In the genomic region with DNA sequence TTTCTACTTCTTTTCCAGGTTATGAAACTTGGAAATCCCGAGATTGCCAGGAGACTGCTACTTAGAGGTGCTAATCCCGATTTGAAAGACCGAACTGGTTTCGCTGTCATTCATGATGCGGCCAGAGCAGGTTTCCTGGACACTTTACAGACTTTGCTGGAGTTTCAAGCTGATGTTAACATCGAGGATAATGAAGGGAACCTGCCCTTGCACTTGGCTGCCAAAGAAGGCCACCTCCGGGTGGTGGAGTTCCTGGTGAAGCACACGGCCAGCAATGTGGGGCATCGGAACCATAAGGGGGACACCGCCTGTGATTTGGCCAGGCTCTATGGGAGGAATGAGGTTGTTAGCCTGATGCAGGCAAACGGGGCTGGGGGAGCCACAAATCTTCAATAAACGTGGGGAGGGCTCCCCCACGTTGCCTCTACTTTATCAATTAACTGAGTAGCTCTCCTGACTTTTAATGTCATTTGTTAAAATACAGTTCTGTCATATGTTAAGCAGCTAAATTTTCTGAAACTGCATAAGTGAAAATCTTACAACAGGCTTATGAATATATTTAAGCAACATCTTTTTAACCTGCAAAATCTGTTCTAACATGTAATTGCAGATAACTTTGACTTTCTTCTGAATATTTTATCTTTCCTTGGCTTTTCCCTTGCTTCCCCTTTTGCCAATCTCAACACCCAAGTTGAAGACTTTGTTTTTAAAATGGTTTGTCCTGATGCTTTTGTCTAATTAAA, we compare ENCODE assay signal across 9 cellular contexts. TPM values are rescaled to one million over a fixed set of nuclear protein-coding genes. Genes with fewer than 3 reads are reported as not detected.
DNase-seq lines count a peak whose midpoint lies in the region.
"Had no signal": no experiment of that assay in that cellular context is flagged by ENCODE, and none has a peak within 500 bp of the region (broad histone marks: within the 10 kb centered on the region; RNA-seq: fewer than 3 reads in every experiment).

No MANE protein-coding gene starts in this region.

- H3K9me3 ChIP-seq in HAP-1 (no peaks in the 10 kb centered on the region), iPS-15b (ENCODE audit: control insufficient read depth, insufficient read depth, low read length) (no peaks in the 10 kb centered on the region)

- H3K4me3 ChIP-seq in HAP-1 (peak overlapping the region; percentile 77), iPS-15b (ENCODE audit: low read depth, low read length) (peak overlapping the region; percentile 0)

- intact Hi-C loops in posterior vena cava (cut with DNase I): no loop called here

- peaks cover 28% of the 10 kb centered on the region for H3K4me1 ChIP-seq in HAP-1
- H3K4me1 ChIP-seq in iPS-15b (ENCODE audit: control insufficient read depth, insufficient read depth, low read length): peaks cover 12% of the 10 kb centered on the region

- peaks cover 11% of the 10 kb centered on the region for H3K36me3 ChIP-seq in HAP-1 (replicated peaks)
- H3K36me3 ChIP-seq in iPS-15b (ENCODE audit: control insufficient read depth, insufficient read depth, low read length): no peaks in the 10 kb centered on the region

- DNase-seq in Ammon's horn (ENCODE audit: low spot score): peak; percentile 25
- peak; percentile 60 to 79 for DNase-seq in HAP-1 (ENCODE audit: low spot score in 2 of 2)
- DNase-seq in OCI-M1 (lab: John Stamatoyannopoulos, UW): peak; percentile 59
- DNase-seq in SW480 (ENCODE audit: low spot score): no peak
- no peak for DNase-seq in activated gamma-delta T cell (lab: John Stamatoyannopoulos, UW)
- DNase-seq in posterior vena cava (ENCODE audit: low spot score): no peak
- DNase-seq in activated CD4-positive, alpha-beta T cell treated with anti-CD3 and anti-CD28 coated beads for 4 hours: no peak
- DNase-seq: NCI-H1048 had no signal

- in situ Hi-C loops in HAP-1 (cut with MboI; ENCODE audit: low sequenced_read_pairs): no loop called here

- H3K27me3 ChIP-seq in HAP-1 (ENCODE audit: low read depth) (no peaks in the 10 kb centered on the region), iPS-15b (ENCODE audit: control insufficient read depth, insufficient read depth, low read length) (peaks cover 93% of the 10 kb centered on the region)

- no peak overlapping the region for H3K9ac ChIP-seq in iPS-15b (ENCODE audit: low read depth, low read length)

RNA-seq across cellular contexts. Expression of gene CDKN2C, which starts 4.0 kb away (rescaled TPM):
- 10 to 100 TPM; 11.2 to 20.5 TPM for total RNA-seq in posterior vena cava

RNA-seq across cellular contexts. Expression of gene FAF1, which starts 14.0 kb away (rescaled TPM):
- 10 to 100 TPM; 55.3 to 64.2 TPM for total RNA-seq in posterior vena cava

Comparison
In these comparisons a context has a peak if more than half of its experiments do, and no peak if none do; other contexts are left out.
1. DNase-seq: peak in Ammon's horn (single experiment), HAP-1 (2 of 2) and OCI-M1 (single experiment); none in SW480 (single experiment), activated gamma-delta T cell (single experiment), posterior vena cava (single experiment) and activated CD4-positive, alpha-beta T cell treated with anti-CD3 and anti-CD28 coated beads for 4 hours (0 of 2).